In genomic region chr5:120463991-120464626, GRCh38 we compare ENCODE assay signal across 1 cellular context.
A peak's percentile ranks its signal among the peaks of the same experiment; 100 is the strongest.
TF ChIP-seq lines count a peak whose summit lies in the region.

Gene PRR16, plus strand, starts transcription at chr5:120464300.

TF ChIP-seq in WTC11, 78 proteins besides CTCF, POLR2A, EP300 and RAD21 (continued from another document):
- TF ChIP-seq GTF2I (CRISPR knock-in tag; conservative IDR thresholded peaks at IDR 0.05) (no peak), KAT7 (CRISPR knock-in tag; IDR thresholded peaks at IDR 0.05; ENCODE audit: borderline replicate concordance) (0 out of 2 replicates have a peak, but pooled peaks have one; percentile 58), NFE2L1 (CRISPR knock-in tag; IDR thresholded peaks at IDR 0.05) (0 out of 2 replicates have a peak, but pooled peaks have one; percentile 51), MXD4 (CRISPR knock-in tag; IDR thresholded peaks at IDR 0.05; ENCODE audit: borderline replicate concordance) (no peak), MAX (CRISPR knock-in tag; IDR thresholded peaks at IDR 0.05) (peak; percentile 66; the same call in 1 of the 2 replicates), MLX (CRISPR knock-in tag; IDR thresholded peaks at IDR 0.05) (0 out of 2 replicates have a peak, but pooled peaks have one; percentile 60), SOX15 (CRISPR knock-in tag; IDR thresholded peaks at IDR 0.05) (no peak), ATF3 (CRISPR knock-in tag; conservative IDR thresholded peaks at IDR 0.05) (no peak), ETV6 (CRISPR knock-in tag; IDR thresholded peaks at IDR 0.05) (peak; percentile 49; the same call in 1 of the 2 replicates), ZNF416 (CRISPR knock-in tag; IDR thresholded peaks at IDR 0.05) (no peak), NR3C1 (CRISPR knock-in tag; conservative IDR thresholded peaks at IDR 0.05; ENCODE audit: low read depth) (peak; percentile 74; the same call in 1 of the 2 replicates), USF1 (CRISPR knock-in tag; IDR thresholded peaks at IDR 0.05) (no peak), E2F5 (CRISPR knock-in tag; IDR thresholded peaks at IDR 0.05) (peak; percentile 89), GABPB1 (CRISPR knock-in tag; IDR thresholded peaks at IDR 0.05) (no peak), CREB1 (CRISPR knock-in tag; IDR thresholded peaks at IDR 0.05) (no peak), CBFB (CRISPR knock-in tag; IDR thresholded peaks at IDR 0.05; ENCODE audit: low read depth) (no peak), ATF1 (CRISPR knock-in tag; IDR thresholded peaks at IDR 0.05) (peak; percentile 78; the same call in 1 of the 2 replicates), ZNF138 (CRISPR knock-in tag; conservative IDR thresholded peaks at IDR 0.05) (peak; percentile 52; the same call in 1 of the 2 replicates), USF2 (CRISPR knock-in tag; IDR thresholded peaks at IDR 0.05) (peak; percentile 35; the same call in 1 of the 2 replicates), ZNF317 (CRISPR knock-in tag; IDR thresholded peaks at IDR 0.05; ENCODE audit: borderline replicate concordance, low read depth) (no peak), TCF7 (CRISPR knock-in tag; IDR thresholded peaks at IDR 0.05; ENCODE audit: low read depth) (no peak; the same call in 1 of the 2 replicates), TP53 (CRISPR knock-in tag; IDR thresholded peaks at IDR 0.05) (peak; percentile 92), FOXK1 (CRISPR knock-in tag; IDR thresholded peaks at IDR 0.05) (peak; percentile 74; the same call in 1 of the 2 replicates), ESRRA (CRISPR knock-in tag; IDR thresholded peaks at IDR 0.05; ENCODE audit: borderline replicate concordance) (no peak; the same call in 1 of the 2 replicates), E2F1 (CRISPR knock-in tag; IDR thresholded peaks at IDR 0.05) (0 out of 2 replicates have a peak, but pooled peaks have one; percentile 52), HMGXB4 (CRISPR knock-in tag; IDR thresholded peaks at IDR 0.05) (peak; percentile 80), NFATC4 (CRISPR knock-in tag; IDR thresholded peaks at IDR 0.05) (no peak), CDX4 (CRISPR knock-in tag; IDR thresholded peaks at IDR 0.05; ENCODE audit: borderline replicate concordance) (no peak), ZNF232 (CRISPR knock-in tag; IDR thresholded peaks at IDR 0.05) (peak; percentile 68; the same call in 1 of the 2 replicates)
